Comparison of ENCODE assay signal across 1 cellular context in the genomic region with DNA sequence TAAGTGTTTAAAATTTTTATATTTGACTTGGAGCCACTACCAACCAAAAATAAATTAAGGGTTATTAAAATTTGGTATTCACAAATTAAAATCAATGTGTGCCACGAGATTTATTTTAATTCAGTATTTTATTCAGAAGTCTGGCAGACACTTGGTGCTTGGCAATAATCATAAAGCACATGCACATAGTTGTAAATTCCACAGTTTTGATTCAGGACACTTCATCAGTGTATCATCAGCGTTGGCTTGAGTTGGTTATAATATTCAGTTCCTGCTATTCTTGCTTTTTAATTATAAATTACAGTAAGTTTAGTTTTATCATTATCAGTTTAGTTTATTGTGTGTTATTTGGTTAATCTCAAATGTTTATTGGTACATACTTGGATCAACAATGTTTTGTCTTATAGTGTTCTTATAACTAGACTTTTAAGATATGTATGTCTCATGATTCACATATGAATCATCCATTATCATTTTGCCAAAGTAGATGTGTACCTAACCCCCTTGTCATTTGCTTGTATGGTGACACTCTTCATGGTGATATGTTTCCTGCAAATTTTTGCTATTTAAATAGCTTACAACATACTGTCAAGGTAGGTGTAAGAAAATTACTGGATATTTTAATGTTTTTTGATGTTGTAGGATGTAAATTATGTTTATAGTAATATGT.
TF ChIP-seq lines count a peak whose summit lies in the region.

No MANE protein-coding gene starts in this region.

TF ChIP-seq in HepG2, 621 proteins besides CTCF, POLR2A, EP300 and RAD21 (continued from another document):
- TF ChIP-seq, protein P1, sequence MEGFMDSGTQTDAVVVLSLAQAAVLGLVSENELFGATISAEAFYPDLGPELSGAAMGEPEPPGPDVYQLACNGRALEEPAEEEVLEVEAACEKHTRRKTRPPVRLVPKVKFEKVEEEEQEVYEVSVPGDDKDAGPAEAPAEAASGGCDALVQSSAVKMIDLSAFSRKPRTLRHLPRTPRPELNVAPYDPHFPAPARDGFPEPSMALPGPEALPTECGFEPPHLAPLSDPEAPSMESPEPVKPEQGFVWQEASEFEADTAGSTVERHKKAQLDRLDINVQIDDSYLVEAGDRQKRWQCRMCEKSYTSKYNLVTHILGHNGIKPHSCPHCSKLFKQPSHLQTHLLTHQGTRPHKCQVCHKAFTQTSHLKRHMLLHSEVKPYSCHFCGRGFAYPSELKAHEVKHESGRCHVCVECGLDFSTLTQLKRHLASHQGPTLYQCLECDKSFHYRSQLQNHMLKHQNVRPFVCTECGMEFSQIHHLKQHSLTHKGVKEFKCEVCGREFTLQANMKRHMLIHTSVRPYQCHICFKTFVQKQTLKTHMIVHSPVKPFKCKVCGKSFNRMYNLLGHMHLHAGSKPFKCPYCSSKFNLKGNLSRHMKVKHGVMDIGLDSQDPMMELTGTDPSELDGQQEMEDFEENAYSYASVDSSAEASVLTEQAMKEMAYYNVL (CRISPR knock-in tag; IDR thresholded peaks at IDR 0.05; ENCODE audit: borderline replicate concordance) = no peak
- TF ChIP-seq, protein P2, sequence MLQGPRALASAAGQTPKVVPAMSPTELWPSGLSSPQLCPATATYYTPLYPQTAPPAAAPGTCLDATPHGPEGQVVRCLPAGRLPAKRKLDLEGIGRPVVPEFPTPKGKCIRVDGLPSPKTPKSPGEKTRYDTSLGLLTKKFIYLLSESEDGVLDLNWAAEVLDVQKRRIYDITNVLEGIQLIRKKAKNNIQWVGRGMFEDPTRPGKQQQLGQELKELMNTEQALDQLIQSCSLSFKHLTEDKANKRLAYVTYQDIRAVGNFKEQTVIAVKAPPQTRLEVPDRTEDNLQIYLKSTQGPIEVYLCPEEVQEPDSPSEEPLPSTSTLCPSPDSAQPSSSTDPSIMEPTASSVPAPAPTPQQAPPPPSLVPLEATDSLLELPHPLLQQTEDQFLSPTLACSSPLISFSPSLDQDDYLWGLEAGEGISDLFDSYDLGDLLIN (CRISPR knock-in tag; IDR thresholded peaks at IDR 0.05; ENCODE audit: borderline replicate concordance) = no peak
- no peak for TF ChIP-seq PCBP2 (optimal IDR thresholded peaks at IDR 0.05; ENCODE audit: low read depth, low read length, poor library complexity, severe bottlenecking)
- TF ChIP-seq, protein P3, sequence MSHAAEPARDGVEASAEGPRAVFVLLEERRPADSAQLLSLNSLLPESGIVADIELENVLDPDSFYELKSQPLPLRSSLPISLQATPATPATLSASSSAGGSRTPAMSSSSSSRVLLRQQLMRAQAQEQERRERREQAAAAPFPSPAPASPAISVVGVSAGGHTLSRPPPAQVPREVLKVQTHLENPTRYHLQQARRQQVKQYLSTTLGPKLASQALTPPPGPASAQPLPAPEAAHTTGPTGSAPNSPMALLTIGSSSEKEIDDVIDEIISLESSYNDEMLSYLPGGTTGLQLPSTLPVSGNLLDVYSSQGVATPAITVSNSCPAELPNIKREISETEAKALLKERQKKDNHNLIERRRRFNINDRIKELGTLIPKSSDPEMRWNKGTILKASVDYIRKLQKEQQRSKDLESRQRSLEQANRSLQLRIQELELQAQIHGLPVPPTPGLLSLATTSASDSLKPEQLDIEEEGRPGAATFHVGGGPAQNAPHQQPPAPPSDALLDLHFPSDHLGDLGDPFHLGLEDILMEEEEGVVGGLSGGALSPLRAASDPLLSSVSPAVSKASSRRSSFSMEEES (CRISPR knock-in tag; IDR thresholded peaks at IDR 0.05) = no peak
